In genomic region chr2:10564876-10565425, GRCh38 we compare ENCODE assay signal across 15 cellular contexts.
"Had no signal": no experiment of that assay in that cellular context is flagged by ENCODE, and none has a peak within 500 bp of the region (broad histone marks: within the 10 kb centered on the region; RNA-seq: fewer than 3 reads in every experiment).

No MANE protein-coding gene starts in this region.

- H3K27me3 ChIP-seq: esophagus squamous epithelium, foreskin keratinocyte, neural progenitor cell, ovary, tibial artery, vagina had no signal

- H3K9me3 Mint-ChIP-seq: activated T-cell treated with anti-CD3 and anti-CD28 coated beads, Interleukin-2, amount 50 U/mL, for 4 hours; neural progenitor cell; T-helper 1 cell treated with Interleukin-12 subunit alpha and Interleukin-12 subunit beta and Interleukin-4 antibody, amounts not matched to agents 30 μg/mL and 1 μg/mL, for 36 hours; WTC11 had no signal

- H3K4me1 Mint-ChIP-seq: WTC11 had no signal

- H3K4me2 ChIP-seq: neural progenitor cell had no signal

- H3K4me3 ChIP-seq: esophagus squamous epithelium, neural progenitor cell, ovary, tibial artery, vagina had no signal

- H3K9ac ChIP-seq: neural progenitor cell had no signal

- ATAC-seq: activated T-cell treated with anti-CD3 and anti-CD28 coated beads, Interleukin-2, amount 50 U/mL, for 4 hours; foreskin keratinocyte; left lobe of liver; WTC11 had no signal

- DNase-seq: activated CD4-positive, alpha-beta T cell treated with anti-CD3 and anti-CD28 coated beads for 48 hours; activated gamma-delta T cell; activated T-cell treated with anti-CD3 and anti-CD28 coated beads, Interleukin-2, amount 50 U/mL, for 4 hours; esophagus squamous epithelium; foreskin keratinocyte; mammary epithelial cell; ovary; retina; tibial artery had no signal

- H3K27ac Mint-ChIP-seq: neural progenitor cell; T-helper 1 cell treated with Interleukin-12 subunit alpha and Interleukin-12 subunit beta and Interleukin-4 antibody, amounts not matched to agents 30 μg/mL and 1 μg/mL, for 36 hours; WTC11 had no signal

- H3K4me3 Mint-ChIP-seq: activated naive CD8-positive, alpha-beta T cell; activated T-cell treated with anti-CD3 and anti-CD28 coated beads, Interleukin-2, amount 50 U/mL, for 4 hours; neural progenitor cell; T-helper 1 cell treated with Interleukin-12 subunit alpha and Interleukin-12 subunit beta and Interleukin-4 antibody, amounts not matched to agents 30 μg/mL and 1 μg/mL, for 36 hours; WTC11 had no signal

- H3K27me3 Mint-ChIP-seq: activated naive CD8-positive, alpha-beta T cell had no signal

- H3K36me3 ChIP-seq: neural progenitor cell, ovary had no signal

- H3K9me3 ChIP-seq: esophagus squamous epithelium, ovary, tibial artery, vagina had no signal

- H3K4me1 ChIP-seq: foreskin keratinocyte, tibial artery, vagina had no signal

- H2AFZ ChIP-seq: neural progenitor cell had no signal

- H3K27ac ChIP-seq: esophagus squamous epithelium, foreskin keratinocyte, neural progenitor cell, ovary, tibial artery, vagina had no signal
